ENCODE assay signal across 8 cellular contexts in the genomic region with DNA sequence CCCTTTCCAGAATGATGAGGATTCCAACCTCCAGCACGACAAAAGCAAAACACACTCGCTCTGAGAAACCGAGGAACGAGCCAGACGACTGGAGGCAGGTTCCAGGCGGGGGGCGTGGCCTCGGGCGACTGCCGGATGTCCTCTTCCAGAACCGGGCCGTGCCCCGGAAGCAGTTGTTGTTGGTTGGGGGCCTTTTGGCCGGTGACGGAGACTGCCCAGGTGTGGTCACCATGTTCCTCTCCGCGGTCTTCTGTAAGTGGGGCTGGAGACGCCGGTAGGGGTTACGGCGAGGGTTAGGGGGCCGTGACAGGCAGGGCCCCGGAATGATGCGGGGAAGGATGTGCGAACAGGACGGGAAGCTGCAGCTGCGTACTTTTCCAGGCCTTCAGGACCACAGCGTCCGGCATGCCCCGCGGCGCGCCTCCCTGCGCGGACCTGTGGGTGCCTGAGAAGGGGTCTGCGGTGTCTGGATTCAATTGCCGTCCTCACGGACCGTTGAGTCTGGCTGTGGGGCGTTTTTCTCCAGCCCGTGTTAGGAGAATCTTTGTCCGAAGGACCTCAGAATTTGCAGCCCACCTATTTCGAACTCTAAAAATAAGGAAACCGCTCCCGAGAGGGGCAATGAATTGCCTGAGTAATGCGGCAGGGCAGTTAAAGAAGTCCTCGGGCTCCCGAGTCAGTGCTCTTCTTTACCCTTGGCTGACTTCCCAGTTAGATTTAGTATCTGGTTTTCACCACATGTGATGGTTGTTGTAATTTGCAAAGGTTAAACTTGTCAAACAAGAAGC. TPM values are rescaled to one million over a fixed set of nuclear protein-coding genes. Genes with fewer than 3 reads are reported as not detected.
A peak's percentile ranks its signal among the peaks of the same experiment; 100 is the strongest.
DNase-seq lines count a peak whose midpoint lies in the region; ATAC-seq and TF ChIP-seq lines count a peak whose summit lies in the region.

A gene (plus strand): TSS at position 172 of the 788 bp plus-strand sequence. CDS start 59 bp downstream, at position 231.

- H3K27me3 Mint-ChIP-seq in natural killer cell treated with Interleukin-12 subunit alpha and Interleukin-12 subunit beta and Interleukin-15 and Interleukin-18, amount 100 ng/mL, for 72 hours = peaks cover 0 to 7% of the 10 kb centered on the region in 2 donors
- H3K27me3 Mint-ChIP-seq in stimulated activated naive CD8-positive, alpha-beta T cell treated with anti-CD3 and anti-CD28 coated beads, Interleukin-15, Interleukin-2, amounts not matched to agents 100 ng/mL and 50 ng/mL, for 24 hours = no peaks in the 10 kb centered on the region

- TF ChIP-seq CTCF in Loucy (conservative IDR thresholded peaks at IDR 0.05; ENCODE audit: low read length) (no peak), fibroblast of pulmonary artery (IDR thresholded peaks at IDR 0.05; ENCODE audit: low read length, missing control alignments) (no peak)

- H3K4me3 ChIP-seq in Loucy (ENCODE audit: low read length, poor library complexity, severe bottlenecking) (peak within 1 kb of the TSS; percentile 95), fibroblast of pulmonary artery (replicated peaks; ENCODE audit: low read depth, low read length) (peak within 1 kb of the TSS; percentile 80)

- peaks cover 26% of the 10 kb centered on the region for H3K36me3 Mint-ChIP-seq in natural killer cell treated with Interleukin-12 subunit alpha and Interleukin-12 subunit beta and Interleukin-15 and Interleukin-18, amount 100 ng/mL, for 72 hours
- H3K36me3 Mint-ChIP-seq in stimulated activated naive CD8-positive, alpha-beta T cell treated with anti-CD3 and anti-CD28 coated beads, Interleukin-15, Interleukin-2, amounts not matched to agents 100 ng/mL and 50 ng/mL, for 24 hours (ENCODE audit: low read depth) = peaks cover 31% of the 10 kb centered on the region

- peaks cover 38% of the 10 kb centered on the region for H3K4me1 ChIP-seq in Loucy (ENCODE audit: insufficient read depth, low read length, poor library complexity, severe bottlenecking)

- peaks cover 29 to 38% of the 10 kb centered on the region in 2 donors for H3K4me1 Mint-ChIP-seq in natural killer cell treated with Interleukin-12 subunit alpha and Interleukin-12 subunit beta and Interleukin-15 and Interleukin-18, amount 100 ng/mL, for 72 hours (ENCODE audit: low read depth in 2 of 2)
- H3K4me1 Mint-ChIP-seq in stimulated activated naive CD8-positive, alpha-beta T cell treated with anti-CD3 and anti-CD28 coated beads, Interleukin-15, Interleukin-2, amounts not matched to agents 100 ng/mL and 50 ng/mL, for 24 hours (ENCODE audit: low read depth) = peaks cover 51% of the 10 kb centered on the region

- H3K9ac ChIP-seq in Loucy (ENCODE audit: low read depth, low read length, poor library complexity, severe bottlenecking) = peak within 1 kb of the TSS; percentile 83

- peak; percentile 97 to 98 for ATAC-seq in natural killer cell treated with Interleukin-12 subunit alpha and Interleukin-12 subunit beta and Interleukin-15 and Interleukin-18, amount 100 ng/mL, for 72 hours

- no peaks in the 10 kb centered on the region for H3K9me3 ChIP-seq in Loucy (ENCODE audit: insufficient read depth, low read depth, low read length)

- H3K4me2 ChIP-seq in Loucy (ENCODE audit: low read depth, low read length, poor library complexity, severe bottlenecking) = peak within 1 kb of the TSS; percentile 93

- H4K20me1 ChIP-seq in Loucy (ENCODE audit: insufficient read depth, low read length, poor library complexity, severe bottlenecking) = peaks cover 40% of the 10 kb centered on the region

- H3K9me2 ChIP-seq in Loucy (replicated peaks; ENCODE audit: low read depth, low read length) = no peaks in the 10 kb centered on the region

- H2AFZ ChIP-seq in Loucy (ENCODE audit: low read length) = peak within 1 kb of the TSS; percentile 93

- peaks cover 49% of the 10 kb centered on the region for H3K79me2 ChIP-seq in Loucy (ENCODE audit: insufficient read depth, low read length)

- H3K36me3 ChIP-seq in Loucy (ENCODE audit: insufficient read depth, low read length) = no peaks in the 10 kb centered on the region

- H3K9me3 Mint-ChIP-seq in natural killer cell treated with Interleukin-12 subunit alpha and Interleukin-12 subunit beta and Interleukin-15 and Interleukin-18, amount 100 ng/mL, for 72 hours = no peaks in the 10 kb centered on the region
- H3K9me3 Mint-ChIP-seq in stimulated activated naive CD8-positive, alpha-beta T cell treated with anti-CD3 and anti-CD28 coated beads, Interleukin-15, Interleukin-2, amounts not matched to agents 100 ng/mL and 50 ng/mL, for 24 hours = no peaks in the 10 kb centered on the region

- H3K4me3 Mint-ChIP-seq in natural killer cell treated with Interleukin-12 subunit alpha and Interleukin-12 subunit beta and Interleukin-15 and Interleukin-18, amount 100 ng/mL, for 72 hours = peak within 1 kb of the TSS; percentile 96
- peak within 1 kb of the TSS; percentile 100 for H3K4me3 Mint-ChIP-seq in stimulated activated naive CD8-positive, alpha-beta T cell treated with anti-CD3 and anti-CD28 coated beads, Interleukin-15, Interleukin-2, amounts not matched to agents 100 ng/mL and 50 ng/mL, for 24 hours

- TF ChIP-seq POLR2A in Raji (IDR thresholded peaks at IDR 0.05; ENCODE audit: insufficient read depth, low read depth, low read length) = peak; percentile 87

- H3K27me3 ChIP-seq in Loucy (ENCODE audit: insufficient read depth, low read length, poor library complexity, severe bottlenecking) = peaks cover 37% of the 10 kb centered on the region

- peak within 1 kb of the TSS; percentile 96 to 99 for H3K27ac Mint-ChIP-seq in natural killer cell treated with Interleukin-12 subunit alpha and Interleukin-12 subunit beta and Interleukin-15 and Interleukin-18, amount 100 ng/mL, for 72 hours
- H3K27ac Mint-ChIP-seq in stimulated activated naive CD8-positive, alpha-beta T cell treated with anti-CD3 and anti-CD28 coated beads, Interleukin-15, Interleukin-2, amounts not matched to agents 100 ng/mL and 50 ng/mL, for 24 hours = peak within 1 kb of the TSS; percentile 99

- no peaks in the 10 kb centered on the region for H3F3A ChIP-seq in Loucy (ENCODE audit: low read depth)

- DNase-seq in EH (ENCODE audit: low read depth) (peak; percentile 89), H4 (ENCODE audit: low spot score) (peak; percentile 74), fibroblast of pulmonary artery (ENCODE audit: low read depth) (peak; percentile 91)
- peak; percentile 90 for DNase-seq in activated T-helper 9 cell treated with anti-CD3 and anti-CD28 coated beads, Interleukin-2, amount 50 U/mL, for 16 hours (ENCODE audit: low read depth)
- peak; percentile 94 for DNase-seq in natural killer cell treated with Interleukin-12 subunit alpha and Interleukin-12 subunit beta and Interleukin-15 and Interleukin-18, amount 100 ng/mL, for 72 hours (ENCODE audit: low spot score)

RNA-seq across cellular contexts. Expression of the gene that starts here (rescaled TPM):
- 99.6 and 124 TPM in 2 replicates for total RNA-seq in H4 (2014; rRNA removed; shearing (Covaris generic))
- total RNA-seq in natural killer cell treated with Interleukin-12 subunit alpha and Interleukin-12 subunit beta and Interleukin-15 and Interleukin-18, amount 100 ng/mL, for 72 hours = 10 to 100 TPM; 58.3 to 77.6 TPM

Comparison
In these comparisons a context has a peak if more than half of its experiments do, and no peak if none do; other contexts are left out.
1. Peak in every context shown above with its lines: DNase-seq, ATAC-seq and H3K4me3 ChIP-seq.